Comparison of ENCODE assay signal across 8 cellular contexts in the genomic region with DNA sequence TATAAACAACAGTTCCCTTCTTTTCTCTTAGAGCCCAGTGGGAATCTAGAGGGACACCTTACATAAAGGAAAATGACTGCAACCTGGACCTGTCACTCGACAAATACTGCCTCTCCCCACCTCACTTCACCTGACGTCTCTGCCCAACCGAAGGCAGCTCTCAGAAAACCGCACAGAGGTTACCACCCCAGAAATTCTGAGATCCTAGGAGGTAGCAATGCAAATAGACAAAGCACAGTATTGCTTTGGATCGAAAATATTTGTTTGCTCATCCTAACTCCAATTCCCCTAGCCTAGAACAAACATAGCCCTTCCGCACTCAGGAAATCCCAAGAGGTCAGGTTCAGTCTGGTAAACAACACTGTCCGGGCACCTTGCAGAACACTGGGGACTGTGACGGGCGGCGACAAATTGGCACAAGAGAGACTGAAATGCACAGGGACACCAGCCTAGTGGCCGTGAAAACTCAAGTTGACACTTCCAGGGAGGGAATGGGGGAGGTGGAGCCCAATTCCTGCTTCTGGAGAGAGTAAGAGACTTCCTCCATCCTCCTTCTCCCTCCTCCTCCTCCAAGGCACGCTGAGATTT. TPM values are rescaled to one million over a fixed set of nuclear protein-coding genes. Genes with fewer than 3 reads are reported as not detected.
A peak's percentile ranks its signal among the peaks of the same experiment; 100 is the strongest.
DNase-seq lines count a peak whose midpoint lies in the region; ATAC-seq and TF ChIP-seq lines count a peak whose summit lies in the region.

No MANE protein-coding gene starts in this region.

- H3K4me3 ChIP-seq in Panc1 (ENCODE audit: low read depth in 2 of 2, low read length in 2 of 2) (peak overlapping the region; percentile 73), choroid plexus epithelial cell (ENCODE audit: low read depth, low read length) (peak overlapping the region; percentile 80), lower lobe of right lung (peak overlapping the region; percentile 82), thymus (ENCODE audit: low read length) (peak overlapping the region; percentile 65)

- 5% methylated on average over 12 of the region's 12 CpGs for WGBS in thymus

- TSS peak; percentile 88 for BruUV-seq in Panc1 (replicated peaks; lab: Mats Ljungman, UMichigan)

- in situ Hi-C loops in Panc1 (cut with HindIII; ENCODE audit: low pct_unique_long_range_greater_than_20kb, low sequenced_read_pairs): no loop called here

- H3K9me3 ChIP-seq in Panc1 (ENCODE audit: control insufficient read depth, insufficient read depth, low read depth, low read length) (peaks cover 17% of the 10 kb centered on the region; the same call in 1 of the 2 replicates), lower lobe of right lung (peaks cover 29% of the 10 kb centered on the region), thymus (ENCODE audit: control insufficient read depth) (no peaks in the 10 kb centered on the region)

- H3K27me3 ChIP-seq in Panc1 (ENCODE audit: control insufficient read depth, insufficient read depth, low read length): no peaks in the 10 kb centered on the region
- H3K27me3 ChIP-seq in lower lobe of right lung (ENCODE audit: low read depth): no peaks in the 10 kb centered on the region
- H3K27me3 ChIP-seq in thymus (ENCODE audit: control insufficient read depth, insufficient read depth): peaks cover 7% of the 10 kb centered on the region

- peak overlapping the region; percentile 93 for H3K27ac ChIP-seq in Panc1 (ENCODE audit: low read length)
- peak overlapping the region; percentile 98 for H3K27ac ChIP-seq in lower lobe of right lung
- peak overlapping the region; percentile 83 for H3K27ac ChIP-seq in thymus (ENCODE audit: low read depth)

- DNase-seq in CD1c-positive myeloid dendritic cell (ENCODE audit: extremely low spot score): peak; percentile 3
- no peak for DNase-seq in Panc1 (ENCODE audit: low read depth, low spot score)
- peak; percentile 11 for DNase-seq in choroid plexus epithelial cell (ENCODE audit: low read depth)
- no peak for DNase-seq in lower lobe of right lung
- no peak for DNase-seq in middle frontal gyrus (ENCODE audit: extremely low spot score, low spot score)

- POLR2A ChIA-PET in Panc1 (lab: Charles Lee): no interaction called here

- CTCF ChIA-PET in Panc1 (lab: Charles Lee): interaction anchor here (0.5 kb wide), 1 partner anchor 165 kb away, joined by 3 read pairs; no protein-coding TSS in a partner anchor

- H3K4me1 ChIP-seq in Panc1 (ENCODE audit: control insufficient read depth, insufficient read depth, low read length) (peaks cover 8% of the 10 kb centered on the region), lower lobe of right lung (peaks cover 24% of the 10 kb centered on the region), thymus (ENCODE audit: control insufficient read depth, insufficient read depth, low read length) (peaks cover 10% of the 10 kb centered on the region)

- H3K36me3 ChIP-seq in Panc1 (ENCODE audit: control insufficient read depth, insufficient read depth, low read length) (no peaks in the 10 kb centered on the region), lower lobe of right lung (no peaks in the 10 kb centered on the region), thymus (ENCODE audit: control insufficient read depth, insufficient read depth) (no peaks in the 10 kb centered on the region)

- TF ChIP-seq CTCF in Panc1 (IDR thresholded peaks at IDR 0.05) (no peak), choroid plexus epithelial cell (conservative IDR thresholded peaks at IDR 0.05; ENCODE audit: low read depth, low read length) (no peak), lower lobe of right lung (IDR thresholded peaks at IDR 0.05) (no peak)

- ATAC-seq in GM18909 (IDR thresholded peaks at IDR 0.05; ENCODE audit: poor library complexity, unreplicated experiment) (peak; percentile 50), HG03139 (IDR thresholded peaks at IDR 0.05; ENCODE audit: unreplicated experiment) (peak; percentile 31), Panc1 (peak; percentile 15), lower lobe of right lung (peak; percentile 61 to 62)

- intact Hi-C loops in Panc1 (cut with micrococcal nuclease; ENCODE audit: unreplicated experiment) (no loop called here), lower lobe of right lung (cut with DNase I) (no loop called here)

RNA-seq across cellular contexts. Expression of gene TRIM44, which starts 0.4 kb away (rescaled TPM):
- total RNA-seq in Panc1 (2021; ENCODE audit: unreplicated experiment) (80.3 TPM), lower lobe of right lung (62.8 TPM)
- polyA plus RNA-seq in Panc1 (2012; ENCODE audit: insufficient read length): 51.1 TPM
- 7.4 TPM for polyA plus RNA-seq in thymus

RNA-seq across cellular contexts. Expression of gene FJX1, which starts 43.9 kb away (rescaled TPM):
- total RNA-seq in Panc1 (2021; ENCODE audit: unreplicated experiment) (31.1 TPM), lower lobe of right lung (1.5 TPM)
- polyA plus RNA-seq in Panc1 (2012; ENCODE audit: insufficient read length): 21.8 TPM
- polyA plus RNA-seq in thymus: 4.2 TPM

Comparison
In these comparisons a context has a peak if more than half of its experiments do, and no peak if none do; other contexts are left out.
1. DNase-seq: peak in CD1c-positive myeloid dendritic cell (single experiment) and choroid plexus epithelial cell (single experiment); none in Panc1 (single experiment), lower lobe of right lung (single experiment) and middle frontal gyrus (single experiment).
2. RNA of gene FJX1, which starts 43.9 kb away (total RNA-seq): 31.1 TPM in Panc1 (single experiment); 1.5 TPM in lower lobe of right lung (single experiment); every median in the first group is over 10 times any median in the second.
3. Peak in every context shown above with its lines, with median percentiles within 50 percentile points of each other: ATAC-seq, H3K27ac ChIP-seq and H3K4me3 ChIP-seq.